In genomic region chr2:20074001-20074648, GRCh38 we compare ENCODE assay signal across 17 cellular contexts. TPM values are rescaled to one million over a fixed set of nuclear protein-coding genes. Genes with fewer than 3 reads are reported as not detected.
DNase-seq lines count a peak whose midpoint lies in the region; ATAC-seq and TF ChIP-seq lines count a peak whose summit lies in the region.
"Had no signal": no experiment of that assay in that cellular context is flagged by ENCODE, and none has a peak within 500 bp of the region (broad histone marks: within the 10 kb centered on the region; RNA-seq: fewer than 3 reads in every experiment).

No MANE protein-coding gene starts in this region.

- peaks cover 36% of the 10 kb centered on the region for H3K4me1 Mint-ChIP-seq in chondrocyte (ENCODE audit: low read depth)
- H3K4me1 Mint-ChIP-seq: IgD-negative memory B cell had no signal

- no peak for TF ChIP-seq EP300 in suprapubic skin (IDR thresholded peaks at IDR 0.05)

- WGBS in heart left ventricle, 4 donors: 31 to 39% (median 33%) methylated on average over 9 of the region's 9 CpGs
- WGBS in suprapubic skin: 60% methylated on average over 9 of the region's 9 CpGs

- H3K36me3 Mint-ChIP-seq in chondrocyte (ENCODE audit: low read depth): no peaks in the 10 kb centered on the region
- H3K36me3 Mint-ChIP-seq: activated naive CD8-positive, alpha-beta T cell; naive B cell had no signal

- H3K4me3 ChIP-seq in heart left ventricle (no peak overlapping the region), suprapubic skin (no peak overlapping the region)

- TF ChIP-seq POLR2A in heart left ventricle (IDR thresholded peaks at IDR 0.05) (no peak), suprapubic skin (IDR thresholded peaks at IDR 0.05) (no peak)

- H3K27ac Mint-ChIP-seq in chondrocyte (ENCODE audit: unreplicated experiment): no peak overlapping the region
- H3K27ac Mint-ChIP-seq: activated B cell treated with CpG ODN at 0.5 μM for 24 hours; activated naive CD8-positive, alpha-beta T cell; stimulated activated naive CD8-positive, alpha-beta T cell treated with anti-CD3 and anti-CD28 coated beads, Interleukin-15, Interleukin-2, amounts not matched to agents 100 ng/mL and 50 ng/mL, for 24 hours had no signal

- H3K36me3 ChIP-seq in heart left ventricle: no peaks in the 10 kb centered on the region
- no peaks in the 10 kb centered on the region for H3K36me3 ChIP-seq in suprapubic skin

- H3K27me3 Mint-ChIP-seq in chondrocyte (ENCODE audit: low read depth): no peaks in the 10 kb centered on the region
- H3K27me3 Mint-ChIP-seq: activated naive CD8-positive, alpha-beta T cell had no signal

- intact Hi-C loops in heart left ventricle (cut with DNase I): loop anchor here in 1 of 10 donors (5.0 kb wide), 1 partner anchor 42 kb away; no protein-coding TSS in a partner anchor

- H3K4me1 ChIP-seq in heart left ventricle: peaks cover 0 to 43% (median 26%) of the 10 kb centered on the region in 12 donors
- H3K4me1 ChIP-seq in suprapubic skin: peaks cover 28% of the 10 kb centered on the region

- no peaks in the 10 kb centered on the region for H3K27me3 ChIP-seq in heart left ventricle
- no peaks in the 10 kb centered on the region for H3K27me3 ChIP-seq in suprapubic skin

- no peak overlapping the region for H3K4me3 Mint-ChIP-seq in chondrocyte (ENCODE audit: unreplicated experiment)
- H3K4me3 Mint-ChIP-seq: activated B cell treated with CpG ODN at 0.5 μM for 24 hours; activated naive CD8-positive, alpha-beta T cell; IgD-negative memory B cell; naive B cell; stimulated activated naive CD8-positive, alpha-beta T cell treated with anti-CD3 and anti-CD28 coated beads, Interleukin-15, Interleukin-2, amounts not matched to agents 100 ng/mL and 50 ng/mL, for 24 hours had no signal

- TF ChIP-seq CTCF in heart left ventricle (IDR thresholded peaks at IDR 0.05) (no peak), suprapubic skin (IDR thresholded peaks at IDR 0.05) (no peak), chondrocyte (IDR thresholded peaks at IDR 0.05) (no peak)

- no peaks in the 10 kb centered on the region for H3K9me3 Mint-ChIP-seq in chondrocyte (ENCODE audit: low read depth)
- H3K9me3 Mint-ChIP-seq: activated B cell treated with CpG ODN at 0.5 μM for 24 hours; stimulated activated naive CD8-positive, alpha-beta T cell treated with anti-CD3 and anti-CD28 coated beads, Interleukin-15, Interleukin-2, amounts not matched to agents 100 ng/mL and 50 ng/mL, for 24 hours had no signal

- peak overlapping the region; percentile 30 to 92 (median 82) for H3K27ac ChIP-seq in heart left ventricle
- peak overlapping the region; percentile 86 for H3K27ac ChIP-seq in suprapubic skin
- H3K27ac ChIP-seq: epithelial cell of prostate had no signal

- H3K9me3 ChIP-seq in heart left ventricle (peaks cover 0 to 5% (median 0%) of the 10 kb centered on the region in 12 donors), suprapubic skin (peaks cover 3% of the 10 kb centered on the region)

- peak; percentile 77 for DNase-seq in NCI-H748 (lab: John Stamatoyannopoulos, UW; ENCODE audit: unreplicated experiment)
- DNase-seq in NCI-H748 treated with DMSO at 0.1 percent for 48 hours (lab: John Stamatoyannopoulos, UW): no peak
- peak; percentile 10 for DNase-seq in NCI-H69 (lab: John Stamatoyannopoulos, UW)
- peak in 3 of 5 donors; percentile 44 to 78 (median 69) for DNase-seq in heart left ventricle
- no peak for DNase-seq in suprapubic skin (ENCODE audit: low spot score in 2 of 2)
- DNase-seq in amygdala (lab: John Stamatoyannopoulos, UW): no peak
- no peak for DNase-seq in chondrocyte (ENCODE audit: low spot score)
- DNase-seq: activated B cell treated with CpG ODN at 0.5 μM for 24 hours, hippocampal formation, left colon, naive B cell, NCI-H1694 treated with DMSO at 0.1 percent for 48 hours had no signal

- ATAC-seq in heart left ventricle (peak in 1 of 4 donors; percentile 11), HG03571 (IDR thresholded peaks at IDR 0.05; ENCODE audit: unreplicated experiment) (no peak)
- ATAC-seq: left colon had no signal

RNA-seq across cellular contexts. Expression of gene LAPTM4A, which starts 22.7 kb away (rescaled TPM):
- total RNA-seq in heart left ventricle (100 to 1,000 TPM; 159 to 241 (median 177) TPM), suprapubic skin (100 to 1,000 TPM in 3 of 4 donors, 10 to 100 TPM in 1; 88.8 to 159 (median 128) TPM), chondrocyte (361 to 405 TPM (median 404 TPM) in 3 replicates)
- polyA plus RNA-seq in heart left ventricle: 100 to 1,000 TPM; 107 to 232 TPM

Comparison
In these comparisons a context has a peak if more than half of its experiments do, and no peak if none do; other contexts are left out.
1. DNase-seq: peak in NCI-H748 (single experiment), NCI-H69 (single experiment) and heart left ventricle (3 of 5); none in NCI-H748 treated with DMSO at 0.1 percent for 48 hours (single experiment), suprapubic skin (0 of 2), amygdala (0 of 56) and chondrocyte (single experiment).